ENCODE assay signal across 19 cellular contexts in the genomic region with DNA sequence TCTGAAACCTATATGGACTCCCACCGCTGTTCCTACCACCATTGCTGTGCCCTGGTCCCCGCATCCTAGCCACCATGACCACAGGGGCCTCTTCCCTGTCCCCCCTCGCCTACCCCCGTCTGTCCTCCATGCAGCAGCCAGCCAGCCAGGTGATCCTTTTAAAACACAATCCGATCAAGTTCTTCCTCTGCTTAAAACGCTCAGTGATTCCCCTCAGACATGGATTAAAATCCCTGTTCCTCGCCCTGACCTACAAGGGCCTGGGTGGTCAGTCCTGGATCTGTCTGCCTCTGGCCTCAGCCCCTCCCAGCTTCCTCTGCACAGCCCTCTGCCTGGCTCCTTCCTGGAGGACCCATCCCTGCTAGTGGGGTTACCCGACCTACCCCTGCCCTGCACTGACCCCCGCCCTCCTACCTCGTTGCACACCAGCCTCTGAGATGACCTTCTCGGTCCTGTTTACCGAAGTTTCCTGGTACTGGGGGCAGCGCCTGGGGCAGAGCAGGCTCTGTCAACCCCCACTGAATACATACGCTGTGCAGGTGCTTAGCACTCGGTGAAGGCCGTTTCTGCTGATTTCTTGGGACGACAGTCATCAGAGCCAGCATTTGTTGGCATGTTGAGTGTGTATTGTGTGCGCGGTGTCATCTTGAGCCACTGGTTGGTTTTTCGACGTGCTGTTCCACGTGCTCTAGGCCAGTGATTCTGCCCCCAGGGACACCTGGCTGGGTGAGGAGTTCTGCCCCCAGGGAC. TPM values are rescaled to one million over a fixed set of nuclear protein-coding genes. Genes with fewer than 3 reads are reported as not detected.
A peak's percentile ranks its signal among the peaks of the same experiment; 100 is the strongest.
DNase-seq lines count a peak whose midpoint lies in the region; ATAC-seq, FAIRE-seq and TF ChIP-seq lines count a peak whose summit lies in the region.
"Had no signal": no experiment of that assay in that cellular context is flagged by ENCODE, and none has a peak within 500 bp of the region (broad histone marks: within the 10 kb centered on the region; RNA-seq: fewer than 3 reads in every experiment).

No MANE protein-coding gene starts in this region.

- H2BK120ac ChIP-seq in H1 (replicated peaks; ENCODE audit: low read depth, low read length) = no peak overlapping the region

- H3K4me2 ChIP-seq in H1 (ENCODE audit: insufficient read depth in 1 of 2, low read depth in 2 of 2, low read length in 2 of 2) = 0 out of 4 replicates have a peak overlapping the region, but pooled peaks of 1 of the 2 experiments have one; percentile 0

- H2BK12ac ChIP-seq in H1 (ENCODE audit: low read depth, low read length) = peak overlapping the region; percentile 52; the same call in 1 of the 2 replicates

- no peak overlapping the region for H3K27ac ChIP-seq in H1 (ENCODE audit: low read depth, low read length)
- H3K27ac ChIP-seq: esophagus muscularis mucosa, parathyroid adenoma, RWPE1, vagina had no signal

- no peak for TF ChIP-seq CTCF in H1 (IDR thresholded peaks at IDR 0.05; ENCODE audit: control extremely low read depth in 1 of 3, insufficient read depth in 1 of 3, low read depth in 1 of 3, low read length in 3 of 3)

- TF ChIP-seq EP300 in H1 (IDR thresholded peaks at IDR 0.05; ENCODE audit: borderline replicate concordance in 1 of 2, low read depth in 2 of 2, low read length in 2 of 2) = no peak

- H3K4me1 Mint-ChIP-seq in activated CD8-positive, alpha-beta memory T cell treated with anti-CD3 and anti-CD28 coated beads, Interleukin-2, amount 10 ng/mL, durations not matched to agents 7 days and 5 days = peaks cover 13% of the 10 kb centered on the region
- H3K4me1 Mint-ChIP-seq in stimulated activated memory B cell treated with anti-CD40 and anti-IgM and Interleukin-4, amounts not matched to agents 10 μg/mL and 1 μg/mL and 100 μg/mL, for 72 hours = peaks cover 40% of the 10 kb centered on the region

- H3K36me3 ChIP-seq in H1 (ENCODE audit: control insufficient read depth in 2 of 4, insufficient read depth in 4 of 4, low read length in 3 of 4) = peaks cover 0 to 6% (median 0%) of the 10 kb centered on the region in 4 experiments; a peak in 1 of 8 replicates
- H3K36me3 ChIP-seq: esophagus muscularis mucosa, vagina had no signal

- peaks cover 0 to 37% (median 24%) of the 10 kb centered on the region in 4 experiments; a peak in 6 of 7 replicates for H3K4me1 ChIP-seq in H1 (replicated peaks in 1 of 4; ENCODE audit: control insufficient read depth in 3 of 4, insufficient read depth in 4 of 4, low read length in 3 of 4)

- no peak overlapping the region for H3K4me3 Mint-ChIP-seq in activated CD8-positive, alpha-beta memory T cell treated with anti-CD3 and anti-CD28 coated beads, Interleukin-2, amount 10 ng/mL, durations not matched to agents 7 days and 5 days
- H3K4me3 Mint-ChIP-seq in stimulated activated memory B cell treated with anti-CD40 and anti-IgM and Interleukin-4, amounts not matched to agents 10 μg/mL and 1 μg/mL and 100 μg/mL, for 72 hours = no peak overlapping the region
- H3K4me3 Mint-ChIP-seq: central memory CD8-positive, alpha-beta T cell had no signal

- H2BK20ac ChIP-seq in H1 (ENCODE audit: low read length) = no peak overlapping the region

- peaks cover 4% of the 10 kb centered on the region for H3K36me3 Mint-ChIP-seq in activated CD8-positive, alpha-beta memory T cell treated with anti-CD3 and anti-CD28 coated beads, Interleukin-2, amount 10 ng/mL, durations not matched to agents 7 days and 5 days
- peaks cover 9% of the 10 kb centered on the region for H3K36me3 Mint-ChIP-seq in stimulated activated memory B cell treated with anti-CD40 and anti-IgM and Interleukin-4, amounts not matched to agents 10 μg/mL and 1 μg/mL and 100 μg/mL, for 72 hours

- H3K27ac Mint-ChIP-seq in activated CD8-positive, alpha-beta memory T cell treated with anti-CD3 and anti-CD28 coated beads, Interleukin-2, amount 10 ng/mL, durations not matched to agents 7 days and 5 days = peak overlapping the region; percentile 54
- peak overlapping the region; percentile 26 for H3K27ac Mint-ChIP-seq in stimulated activated memory B cell treated with anti-CD40 and anti-IgM and Interleukin-4, amounts not matched to agents 10 μg/mL and 1 μg/mL and 100 μg/mL, for 72 hours

- no peaks in the 10 kb centered on the region for H3K79me2 ChIP-seq in H1 (ENCODE audit: control insufficient read depth in 1 of 2, insufficient read depth in 2 of 2, low read length in 2 of 2)
- H3K79me2 ChIP-seq: parathyroid adenoma had no signal

- H3K14ac ChIP-seq in H1 (ENCODE audit: insufficient read length) = no peak overlapping the region

- no peak overlapping the region for H3K56ac ChIP-seq in H1 (replicated peaks; ENCODE audit: insufficient read length, low read depth, low read length)

- H2AFZ ChIP-seq in H1 (ENCODE audit: low read length) = no peak overlapping the region
- H2AFZ ChIP-seq: parathyroid adenoma had no signal

- no peak for DNase-seq in activated CD8-positive, alpha-beta memory T cell treated with anti-CD3 and anti-CD28 coated beads, Interleukin-2, amount 10 ng/mL, durations not matched to agents 7 days and 5 days
- DNase-seq in activated CD8-positive, alpha-beta memory T cell treated with anti-CD3 and anti-CD28 coated beads for 24 hours = no peak
- no peak for DNase-seq in H1 (ENCODE audit: low read depth in 1 of 2, low spot score in 2 of 2)
- DNase-seq in NCI-H1417 (lab: John Stamatoyannopoulos, UW) = no peak
- no peak for DNase-seq in AML-193 (lab: John Stamatoyannopoulos, UW)
- DNase-seq: activated CD4-positive, alpha-beta T cell treated with anti-CD3 and anti-CD28 coated beads, Interleukin-2, amount 50 U/mL, for 4 hours; activated gamma-delta T cell; DMS79; GOT3; mesenchymal stem cell; NCI-H446 treated with DMSO at 0.1 percent for 48 hours had no signal

- no peak overlapping the region for H3K4me3 ChIP-seq in H1 (ENCODE audit: extremely low read depth in 1 of 4, insufficient read depth in 2 of 4, low read depth in 3 of 4, low read length in 4 of 4)
- H3K4me3 ChIP-seq: esophagus muscularis mucosa, vagina had no signal

- no peak overlapping the region for H4K5ac ChIP-seq in H1 (ENCODE audit: insufficient read length, low read depth, low read length)

- no peak overlapping the region for H3K4ac ChIP-seq in H1 (replicated peaks; ENCODE audit: insufficient read length, low read depth, low read length)

- H3K79me1 ChIP-seq in H1 (ENCODE audit: low read depth, low read length) = peaks cover 7% of the 10 kb centered on the region; the same call in 1 of the 2 replicates

- H4K20me1 ChIP-seq in H1 (replicated peaks in 1 of 2; ENCODE audit: control insufficient read depth in 1 of 2, insufficient read depth in 2 of 2, low read length in 2 of 2) = peaks cover 15 to 24% of the 10 kb centered on the region in 2 experiments

- H3K9ac ChIP-seq in H1 (replicated peaks in 1 of 4; ENCODE audit: extremely low read depth in 1 of 4, low read depth in 3 of 4, low read length in 3 of 4) = no peak overlapping the region
- H3K9ac ChIP-seq: parathyroid adenoma had no signal

- peaks cover 2% of the 10 kb centered on the region for H3K27me3 Mint-ChIP-seq in activated CD8-positive, alpha-beta memory T cell treated with anti-CD3 and anti-CD28 coated beads, Interleukin-2, amount 10 ng/mL, durations not matched to agents 7 days and 5 days
- H3K27me3 Mint-ChIP-seq in stimulated activated memory B cell treated with anti-CD40 and anti-IgM and Interleukin-4, amounts not matched to agents 10 μg/mL and 1 μg/mL and 100 μg/mL, for 72 hours = peaks cover 20% of the 10 kb centered on the region

- no peak for TF ChIP-seq POLR2A in H1 (IDR thresholded peaks at IDR 0.05; ENCODE audit: control extremely low read depth in 1 of 2, low read depth in 2 of 2, low read length in 2 of 2)

- H3K18ac ChIP-seq in H1 (ENCODE audit: extremely low read depth, low read length) = no peak overlapping the region

- H3K23ac ChIP-seq in H1 (ENCODE audit: insufficient read length) = no peak overlapping the region

- no peak overlapping the region for H2AK5ac ChIP-seq in H1 (ENCODE audit: low read depth, low read length)

- no peak overlapping the region for H4K91ac ChIP-seq in H1 (replicated peaks; ENCODE audit: insufficient read length, low read length)

- POLR2A ChIA-PET in H1 (lab: Charles Lee; ENCODE audit: partially characterized antibody) = interaction anchor here (0.7 to 13.5 kb wide), 9 partner anchors 14 to 43 kb away, joined by 3 to 133 read pairs (median 8); partner anchors contain the start of genes LENG8, LENG9 and TTYH1

- no peak for ATAC-seq in activated CD8-positive, alpha-beta memory T cell treated with anti-CD3 and anti-CD28 coated beads, Interleukin-2, amount 10 ng/mL, durations not matched to agents 7 days and 5 days
- ATAC-seq in stimulated activated memory B cell treated with anti-CD40 and anti-IgM and Interleukin-4, amounts not matched to agents 10 μg/mL and 1 μg/mL and 100 μg/mL, for 72 hours = no peak

- no peak overlapping the region for H2BK5ac ChIP-seq in H1 (ENCODE audit: low read depth, low read length)

- H3K9me3 ChIP-seq in H1 (ENCODE audit: insufficient read depth in 2 of 2, low read depth in 1 of 2, low read length in 1 of 2) = no peaks in the 10 kb centered on the region
- H3K9me3 ChIP-seq: esophagus muscularis mucosa, vagina had no signal

- peak overlapping the region; percentile 92; the same call in 1 of the 2 replicates for H2BK15ac ChIP-seq in H1 (ENCODE audit: low read length)

- H3K27me3 ChIP-seq in H1 (replicated peaks in 1 of 4; ENCODE audit: control insufficient read depth in 3 of 4, extremely low read depth in 1 of 4, insufficient read depth in 3 of 4, low read length in 3 of 4) = peaks cover 0 to 2% (median 0%) of the 10 kb centered on the region in 4 experiments; a peak in 2 of 7 replicates

- TF ChIP-seq RAD21 in H1 (IDR thresholded peaks at IDR 0.05 in 1 of 2, conservative IDR thresholded peaks at IDR 0.05 in 1 of 2; ENCODE audit: low read depth in 2 of 2, low read length in 2 of 2) = no peak

- no peaks in the 10 kb centered on the region for H3K9me3 Mint-ChIP-seq in activated CD8-positive, alpha-beta memory T cell treated with anti-CD3 and anti-CD28 coated beads, Interleukin-2, amount 10 ng/mL, durations not matched to agents 7 days and 5 days (ENCODE audit: low read depth)
- no peaks in the 10 kb centered on the region for H3K9me3 Mint-ChIP-seq in stimulated activated memory B cell treated with anti-CD40 and anti-IgM and Interleukin-4, amounts not matched to agents 10 μg/mL and 1 μg/mL and 100 μg/mL, for 72 hours
- H3K9me3 Mint-ChIP-seq: central memory CD8-positive, alpha-beta T cell; T-helper 2 cell treated with Interferon-gamma antibody and Interleukin-4, amounts not matched to agents 5 μg/mL and 100 μg/mL, for 36 hours had no signal

- peaks cover 4% of the 10 kb centered on the region for H3K23me2 ChIP-seq in H1 (ENCODE audit: low read depth, low read length)

- CTCF ChIA-PET in activated CD8-positive, alpha-beta memory T cell treated with anti-CD3 and anti-CD28 coated beads, Interleukin-2, amount 10 ng/mL, durations not matched to agents 7 days and 5 days (lab: Charles Lee) = no interaction called here
- CTCF ChIA-PET in H1 (lab: Charles Lee; ENCODE audit: partially characterized antibody) = interaction anchor here (1.7 to 7.4 kb wide), 3 partner anchors 13 to 43 kb away, joined by 9 to 109 read pairs (median 11); no protein-coding TSS in a partner anchor

- FAIRE-seq in H1 (lab: Jason Lieb, UNC) = no peak

- H4K8ac ChIP-seq in H1 (ENCODE audit: extremely low read depth, insufficient read depth, low read length) = no peak overlapping the region; the same call in 1 of the 2 replicates

- 88% methylated on average over 22 of the region's 22 CpGs; no CpG with 5 or more reads in 1 of the 2 experiments for WGBS in H1 (ENCODE audit: extremely low coverage in 1 of 2, insufficient coverage in 1 of 2, insufficient read length in 1 of 2, insufficient replicate concordance in 2 of 2, low coverage in 1 of 2, low lambda C conversion rate in 2 of 2, missing lambda C conversion rate in 1 of 2), 2 experiments

RNA-seq across cellular contexts. Expression of gene LENG8, which starts 14.7 kb away (rescaled TPM):
- 100 to 1,000 TPM; 191 to 282 TPM for total RNA-seq in activated CD8-positive, alpha-beta memory T cell treated with anti-CD3 and anti-CD28 coated beads, Interleukin-2, amount 10 ng/mL, durations not matched to agents 7 days and 5 days
- 108 TPM in 2 replicates for total RNA-seq in H1 (2021; fragmentation: NEBNext Ultra II Directional; extraction: Animal tissue kit (Norgen Biotek cat#: 25700))
- 62.2 and 113 TPM in 2 replicates for polyA plus RNA-seq in H1 (2011; rRNA removed)
- polyA plus RNA-seq in H1 (2011; cell fraction: cytosol; rRNA removed) = 82.3 TPM
- 580 TPM for polyA plus RNA-seq in H1 (2011; cell fraction: nucleus; rRNA removed)
- polyA plus RNA-seq in H1 (2012, experiment 1 of 2) = 100 to 168 TPM (median 138 TPM) in 4 replicates
- polyA plus RNA-seq in H1 (2012, experiment 2 of 2) = 126 TPM
- 120 TPM for polyA plus RNA-seq in H1 (2013, experiment 1 of 2)
- polyA plus RNA-seq in H1 (2013, experiment 2 of 2) = 103 TPM
- polyA minus RNA-seq in H1 (2011; rRNA and poly(A)+ RNA removed) = 58.2 and 88.9 TPM in 2 replicates
- polyA minus RNA-seq in H1 (2011; cell fraction: cytosol; rRNA and poly(A)+ RNA removed) = 42.4 TPM
- polyA minus RNA-seq in H1 (2011; cell fraction: nucleus; rRNA and poly(A)+ RNA removed) = 91.6 TPM

RNA-seq across cellular contexts. Expression of gene TTYH1, which starts 19.0 kb away (rescaled TPM):
- total RNA-seq in activated CD8-positive, alpha-beta memory T cell treated with anti-CD3 and anti-CD28 coated beads, Interleukin-2, amount 10 ng/mL, durations not matched to agents 7 days and 5 days = 1 to 10 TPM in 1 of 2 experiments, under 1 TPM in 1; 0.93 to 1.2 TPM
- 24.3 and 26.7 TPM in 2 replicates for total RNA-seq in H1 (2021; fragmentation: NEBNext Ultra II Directional; extraction: Animal tissue kit (Norgen Biotek cat#: 25700))
- polyA plus RNA-seq in H1 (2011; rRNA removed) = 46.5 and 92.1 TPM in 2 replicates
- 41.6 TPM for polyA plus RNA-seq in H1 (2011; cell fraction: cytosol; rRNA removed)
- 72.1 TPM for polyA plus RNA-seq in H1 (2011; cell fraction: nucleus; rRNA removed)
- 14.7 to 48.5 TPM (median 38.0 TPM) in 4 replicates for polyA plus RNA-seq in H1 (2012, experiment 1 of 2)
- 32.8 TPM for polyA plus RNA-seq in H1 (2012, experiment 2 of 2)
- 51.0 TPM for polyA plus RNA-seq in H1 (2013, experiment 1 of 2)
- polyA plus RNA-seq in H1 (2013, experiment 2 of 2) = 53.6 TPM
- polyA minus RNA-seq in H1 (2011; rRNA and poly(A)+ RNA removed) = 16.3 and 25.9 TPM in 2 replicates
- 27.7 TPM for polyA minus RNA-seq in H1 (2011; cell fraction: cytosol; rRNA and poly(A)+ RNA removed)
- 16.1 TPM for polyA minus RNA-seq in H1 (2011; cell fraction: nucleus; rRNA and poly(A)+ RNA removed)
- total RNA-seq: MCF 10A had no signal

RNA-seq across cellular contexts. Expression of gene LENG9, which starts 29.3 kb away (rescaled TPM):
- 1 to 10 TPM; 6.3 to 7.2 TPM for total RNA-seq in activated CD8-positive, alpha-beta memory T cell treated with anti-CD3 and anti-CD28 coated beads, Interleukin-2, amount 10 ng/mL, durations not matched to agents 7 days and 5 days
- total RNA-seq in H1 (2021; fragmentation: NEBNext Ultra II Directional; extraction: Animal tissue kit (Norgen Biotek cat#: 25700)) = 3.9 and 4.0 TPM in 2 replicates
- 1.6 and 2.6 TPM in 2 replicates for polyA plus RNA-seq in H1 (2011; rRNA removed)
- 2.5 TPM for polyA plus RNA-seq in H1 (2011; cell fraction: cytosol; rRNA removed)
- polyA plus RNA-seq in H1 (2011; cell fraction: nucleus; rRNA removed) = 2.5 TPM
- 2.4 to 5.0 TPM (median 3.8 TPM) in 4 replicates for polyA plus RNA-seq in H1 (2012, experiment 1 of 2)
- polyA plus RNA-seq in H1 (2012, experiment 2 of 2) = 2.3 TPM
- polyA plus RNA-seq in H1 (2013, experiment 1 of 2) = 1.8 TPM
- 1.5 TPM for polyA plus RNA-seq in H1 (2013, experiment 2 of 2)
- polyA minus RNA-seq in H1 (2011; rRNA and poly(A)+ RNA removed) = 1.3 and 1.7 TPM in 2 replicates
- polyA minus RNA-seq in H1 (2011; cell fraction: cytosol; rRNA and poly(A)+ RNA removed) = 3.4 TPM
- polyA minus RNA-seq in H1 (2011; cell fraction: nucleus; rRNA and poly(A)+ RNA removed) = 7.7 TPM

RNA-seq across cellular contexts. Expression of gene CDC42EP5, which starts 38.8 kb away (rescaled TPM):
- under 1 TPM in 1 of 2 experiments, not detected in 1; 0.61 TPM for total RNA-seq in activated CD8-positive, alpha-beta memory T cell treated with anti-CD3 and anti-CD28 coated beads, Interleukin-2, amount 10 ng/mL, durations not matched to agents 7 days and 5 days
- 2.1 and 4.8 TPM in 2 replicates for total RNA-seq in H1 (2021; fragmentation: NEBNext Ultra II Directional; extraction: Animal tissue kit (Norgen Biotek cat#: 25700))
- 1.8 and 4.2 TPM in 2 replicates for polyA plus RNA-seq in H1 (2011; rRNA removed)
- polyA plus RNA-seq in H1 (2011; cell fraction: cytosol; rRNA removed) = 3.5 TPM
- 2.8 TPM for polyA plus RNA-seq in H1 (2011; cell fraction: nucleus; rRNA removed)
- polyA plus RNA-seq in H1 (2012, experiment 1 of 2) = 1.8 to 4.6 TPM (median 2.9 TPM) in 4 replicates
- polyA plus RNA-seq in H1 (2012, experiment 2 of 2) = 6.6 TPM
- polyA plus RNA-seq in H1 (2013, experiment 1 of 2) = 5.2 TPM
- 6.3 TPM for polyA plus RNA-seq in H1 (2013, experiment 2 of 2)
- 0.22 TPM in 1 of 2 replicates, not detected in the other for polyA minus RNA-seq in H1 (2011; rRNA and poly(A)+ RNA removed)
- 4.1 TPM for polyA minus RNA-seq in H1 (2011; cell fraction: cytosol; rRNA and poly(A)+ RNA removed)
- polyA minus RNA-seq in H1 (2011; cell fraction: nucleus; rRNA and poly(A)+ RNA removed) = 1.8 TPM

Comparison
In these comparisons a context has a peak if more than half of its experiments do, and no peak if none do; other contexts are left out.
1. RNA of gene TTYH1, which starts 19.0 kb away (total RNA-seq): 24.3 to 26.7 TPM in H1; 0.93 to 1.2 TPM in activated CD8-positive, alpha-beta memory T cell treated with anti-CD3 and anti-CD28 coated beads, Interleukin-2, amount 10 ng/mL, durations not matched to agents 7 days and 5 days; every median in the first group is over 10 times any median in the second.